ENCODE assay signal across 1 cellular context in genomic region chr7:118803-119376, GRCh38.
TF ChIP-seq lines count a peak whose summit lies in the region.

No MANE protein-coding gene starts in this region.

TF ChIP-seq in WTC11, 78 proteins besides CTCF, POLR2A, EP300 and RAD21 (continued from another document):
- TF ChIP-seq TEAD4 (CRISPR knock-in tag; IDR thresholded peaks at IDR 0.05) (no peak), NR1H2 (CRISPR knock-in tag; IDR thresholded peaks at IDR 0.05) (no peak), NFE2L1 (CRISPR knock-in tag; IDR thresholded peaks at IDR 0.05) (no peak), IRF1 (CRISPR knock-in tag; IDR thresholded peaks at IDR 0.05) (no peak)
- TF ChIP-seq, protein P1, sequence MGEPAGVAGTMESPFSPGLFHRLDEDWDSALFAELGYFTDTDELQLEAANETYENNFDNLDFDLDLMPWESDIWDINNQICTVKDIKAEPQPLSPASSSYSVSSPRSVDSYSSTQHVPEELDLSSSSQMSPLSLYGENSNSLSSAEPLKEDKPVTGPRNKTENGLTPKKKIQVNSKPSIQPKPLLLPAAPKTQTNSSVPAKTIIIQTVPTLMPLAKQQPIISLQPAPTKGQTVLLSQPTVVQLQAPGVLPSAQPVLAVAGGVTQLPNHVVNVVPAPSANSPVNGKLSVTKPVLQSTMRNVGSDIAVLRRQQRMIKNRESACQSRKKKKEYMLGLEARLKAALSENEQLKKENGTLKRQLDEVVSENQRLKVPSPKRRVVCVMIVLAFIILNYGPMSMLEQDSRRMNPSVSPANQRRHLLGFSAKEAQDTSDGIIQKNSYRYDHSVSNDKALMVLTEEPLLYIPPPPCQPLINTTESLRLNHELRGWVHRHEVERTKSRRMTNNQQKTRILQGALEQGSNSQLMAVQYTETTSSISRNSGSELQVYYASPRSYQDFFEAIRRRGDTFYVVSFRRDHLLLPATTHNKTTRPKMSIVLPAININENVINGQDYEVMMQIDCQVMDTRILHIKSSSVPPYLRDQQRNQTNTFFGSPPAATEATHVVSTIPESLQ (CRISPR knock-in tag; IDR thresholded peaks at IDR 0.05), result no peak
TF ChIP-seq in WTC11: peak in this region for 0.
